In genomic region chr12:121132601-121133481, GRCh38 we compare ENCODE assay signal across 1 cellular context.
TF ChIP-seq lines count a peak whose summit lies in the region.

Gene P2RX7 (plus strand): TSS chr12:121132876. CDS start chr12:121132971, 95 bp downstream.

TF ChIP-seq in K562, 482 proteins besides CTCF, POLR2A, EP300 and RAD21 (continued from another document and continues in another):
- TF ChIP-seq ZNF395 (CRISPR knock-in tag; IDR thresholded peaks at IDR 0.05) (peak; percentile 34), ZNF449 (CRISPR knock-in tag; IDR thresholded peaks at IDR 0.05) (no peak), ZNF23 (CRISPR knock-in tag; IDR thresholded peaks at IDR 0.05) (no peak), E2F5 (CRISPR knock-in tag; IDR thresholded peaks at IDR 0.05) (no peak), ATF1 (CRISPR knock-in tag; IDR thresholded peaks at IDR 0.05) (no peak), ATF1 (tag; IDR thresholded peaks at IDR 0.05) (no peak), E4F1 (CRISPR knock-in tag; IDR thresholded peaks at IDR 0.05; ENCODE audit: borderline replicate concordance) (no peak), PRPF4 (IDR thresholded peaks at IDR 0.05; ENCODE audit: insufficient read depth, low read depth, low read length, poor library complexity, severe bottlenecking) (no peak), NFYB (IDR thresholded peaks at IDR 0.05; ENCODE audit: extremely low read depth, insufficient read length) (no peak), MAFG (tag; conservative IDR thresholded peaks at IDR 0.05) (no peak), ATF4 (CRISPR knock-in tag; IDR thresholded peaks at IDR 0.05) (no peak), HINFP (tag; conservative IDR thresholded peaks at IDR 0.05; ENCODE audit: low read depth) (no peak), DACH1 (IDR thresholded peaks at IDR 0.05; ENCODE audit: partially characterized antibody) (no peak), ZNF224 (CRISPR knock-in tag; IDR thresholded peaks at IDR 0.05) (no peak), ZNF592 (IDR thresholded peaks at IDR 0.05) (no peak), KLF13 (tag; IDR thresholded peaks at IDR 0.05; ENCODE audit: borderline replicate concordance, low read depth) (no peak), ILF3 (IDR thresholded peaks at IDR 0.05; ENCODE audit: borderline replicate concordance) (no peak), DEAF1 (CRISPR knock-in tag; IDR thresholded peaks at IDR 0.05) (no peak), ZNF436 (CRISPR knock-in tag; IDR thresholded peaks at IDR 0.05) (no peak), MXI1 (IDR thresholded peaks at IDR 0.05; ENCODE audit: low read depth, low read length) (no peak), ZKSCAN8 (CRISPR knock-in tag; IDR thresholded peaks at IDR 0.05) (peak; percentile 77), PCBP2 (IDR thresholded peaks at IDR 0.05; ENCODE audit: low read depth, low read length, poor library complexity, severe bottlenecking) (no peak), ZNF174 (CRISPR knock-in tag; IDR thresholded peaks at IDR 0.05) (no peak), PTTG1 (tag; IDR thresholded peaks at IDR 0.05; ENCODE audit: low read depth) (no peak), HSF4 (CRISPR knock-in tag; IDR thresholded peaks at IDR 0.05; ENCODE audit: borderline replicate concordance) (no peak), KLF1 (tag; IDR thresholded peaks at IDR 0.05) (no peak), ATF3 (IDR thresholded peaks at IDR 0.05) (peak; percentile 69), ATF3 (CRISPR knock-in tag; conservative IDR thresholded peaks at IDR 0.05) (no peak)
